Comparison of ENCODE assay signal across 12 cellular contexts in genomic region chr7:8387551-8388256, GRCh38. TPM values are rescaled to one million over a fixed set of nuclear protein-coding genes. Genes with fewer than 3 reads are reported as not detected.
DNase-seq lines count a peak whose midpoint lies in the region; ATAC-seq and TF ChIP-seq lines count a peak whose summit lies in the region.
"Had no signal": no experiment of that assay in that cellular context is flagged by ENCODE, and none has a peak within 500 bp of the region (broad histone marks: within the 10 kb centered on the region; RNA-seq: fewer than 3 reads in every experiment).

No MANE protein-coding gene starts in this region.

- H3K27ac ChIP-seq in tibial nerve, result no peak overlapping the region

- DNase-seq in medulla oblongata (ENCODE audit: extremely low spot score) (peak; percentile 93), dermis blood vessel endothelial cell (no peak), tibial nerve (ENCODE audit: low spot score in 2 of 2) (no peak), NCI-H446 (lab: John Stamatoyannopoulos, UW) (no peak), erythroblast (lab: John Stamatoyannopoulos, UW) (no peak)
- DNase-seq: foreskin fibroblast, NCI-H1105 had no signal

- TF ChIP-seq POLR2A in tibial nerve (IDR thresholded peaks at IDR 0.05), result no peak
- TF ChIP-seq POLR2A in erythroblast (IDR thresholded peaks at IDR 0.05; ENCODE audit: low read length), result no peak

- no peaks in the 10 kb centered on the region for H3K27me3 ChIP-seq in tibial nerve

- no peak overlapping the region for H3K4me3 ChIP-seq in tibial nerve

- peak; percentile 55 for ATAC-seq in GM18867 (IDR thresholded peaks at IDR 0.05; ENCODE audit: unreplicated experiment)
- peak; percentile 56 for ATAC-seq in GM21723 (IDR thresholded peaks at IDR 0.05; ENCODE audit: unreplicated experiment)
- peak; percentile 33 for ATAC-seq in HG03342 (IDR thresholded peaks at IDR 0.05; ENCODE audit: unreplicated experiment)

- no peaks in the 10 kb centered on the region for H3K36me3 ChIP-seq in tibial nerve

- no peak for TF ChIP-seq CTCF in tibial nerve (IDR thresholded peaks at IDR 0.05)

- H3K9me3 ChIP-seq in tibial nerve, result no peaks in the 10 kb centered on the region

- TF ChIP-seq EP300 in tibial nerve (IDR thresholded peaks at IDR 0.05), result no peak

- H3K4me1 ChIP-seq in tibial nerve, result no peaks in the 10 kb centered on the region

- WGBS in tibial nerve, 2 donors, result 56 to 71% methylated on average over 7 of the region's 7 CpGs

RNA-seq across cellular contexts. Expression of gene NXPH1, which starts 45.7 kb away (rescaled TPM):
- total RNA-seq in dermis blood vessel endothelial cell (not detected in 2 replicates), tibial nerve (not detected)
- total RNA-seq: cardiac septum, ureter had no signal
